In genomic region chr3:81592101-81592500, GRCh38 we compare ENCODE assay signal across 2 cellular contexts.
TF ChIP-seq lines count a peak whose summit lies in the region.

No MANE protein-coding gene starts in this region.

TF ChIP-seq in A549, 52 proteins besides CTCF, POLR2A, EP300 and RAD21 (continued from another document):
- no peak for TF ChIP-seq ATOH8 (CRISPR knock-in tag; IDR thresholded peaks at IDR 0.05; ENCODE audit: low read depth)
- no peak for TF ChIP-seq BHLHE40 (IDR thresholded peaks at IDR 0.05; ENCODE audit: low read depth, low read length)

TF ChIP-seq in HepG2, 621 proteins besides CTCF, POLR2A, EP300 and RAD21 (continued from another document):
- TF ChIP-seq HNF1B (CRISPR knock-in tag; IDR thresholded peaks at IDR 0.05) (no peak), PRDM4 (CRISPR knock-in tag; IDR thresholded peaks at IDR 0.05; ENCODE audit: borderline replicate concordance) (no peak), ZC3H13 (CRISPR knock-in tag; IDR thresholded peaks at IDR 0.05) (no peak), NCOA5 (CRISPR knock-in tag; IDR thresholded peaks at IDR 0.05) (no peak), BORCS8-MEF2B (CRISPR knock-in tag; IDR thresholded peaks at IDR 0.05) (no peak), MYNN (CRISPR knock-in tag; IDR thresholded peaks at IDR 0.05; ENCODE audit: low read depth) (no peak), ZNF737 (CRISPR knock-in tag; IDR thresholded peaks at IDR 0.05; ENCODE audit: borderline replicate concordance) (no peak), REPIN1 (CRISPR knock-in tag; IDR thresholded peaks at IDR 0.05; ENCODE audit: borderline replicate concordance, low read depth) (no peak), ATF4 (CRISPR knock-in tag; IDR thresholded peaks at IDR 0.05) (no peak), ZNF180 (CRISPR knock-in tag; IDR thresholded peaks at IDR 0.05; ENCODE audit: borderline replicate concordance, low read depth) (no peak), ZNF552 (CRISPR knock-in tag; IDR thresholded peaks at IDR 0.05; ENCODE audit: borderline replicate concordance) (no peak), NONO (IDR thresholded peaks at IDR 0.05) (no peak), NONO (CRISPR knock-in tag; conservative IDR thresholded peaks at IDR 0.05) (no peak), ZNF792 (CRISPR knock-in tag; IDR thresholded peaks at IDR 0.05) (no peak)
